8 cellular contexts compared by ENCODE assay signal in the genomic region with DNA sequence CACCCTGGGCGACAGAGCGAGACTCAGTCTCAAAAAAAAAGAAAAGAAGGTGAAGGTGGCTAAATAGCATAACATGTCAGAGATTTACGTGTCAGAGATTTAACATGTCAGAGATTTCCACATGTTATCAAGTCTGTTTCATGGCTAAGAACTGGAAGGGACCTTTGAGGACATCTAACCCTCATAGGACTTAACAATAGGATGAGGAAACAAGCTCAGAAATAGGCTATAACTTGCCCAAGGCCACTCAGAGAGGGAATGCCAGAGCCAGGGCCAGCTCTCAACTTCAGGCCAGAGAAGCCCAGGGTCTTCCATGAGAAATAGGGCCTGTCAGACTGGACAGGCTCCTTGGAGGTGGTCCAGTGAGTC. TPM values are rescaled to one million over a fixed set of nuclear protein-coding genes. Genes with fewer than 3 reads are reported as not detected.
DNase-seq lines count a peak whose midpoint lies in the region; ATAC-seq and TF ChIP-seq lines count a peak whose summit lies in the region.

No MANE protein-coding gene starts in this region.

- POLR2A ChIA-PET in AG04449 (lab: Yijun Ruan, JAX): interaction anchor here (1.0 to 1.5 kb wide), 3 partner anchors 8 to 89 kb away, joined by 3 to 15 read pairs (median 3); no protein-coding TSS in a partner anchor
- POLR2A ChIA-PET in HEK293 (lab: Yijun Ruan, JAX): interaction anchor here (0.5 to 1.9 kb wide), 7 partner anchors 8 to 120 kb away, joined by 3 to 21 read pairs (median 4); a partner anchor contains a TSS

- TF ChIP-seq CTCF in AG04449 (IDR thresholded peaks at IDR 0.05; ENCODE audit: insufficient read depth, low read length, missing control alignments) (no peak), HEK293 (tag by site-specific recombination; IDR thresholded peaks at IDR 0.05) (no peak), kidney epithelial cell (IDR thresholded peaks at IDR 0.05; ENCODE audit: insufficient read depth, low read length, poor library complexity, severe bottlenecking) (no peak)

- peak; percentile 1 for ATAC-seq in activated naive CD8-positive, alpha-beta T cell treated with anti-CD3 and anti-CD28 coated beads, Interleukin-2, amount 50 U/mL, for 24 hours

- in situ Hi-C loops in KBM-7 (cut with MboI; ENCODE audit: low pct_unique_long_range_greater_than_20kb, low sequenced_read_pairs): no loop called here

- DNase-seq in AG04449 (ENCODE audit: low read depth, low spot score) (no peak), kidney epithelial cell (ENCODE audit: low read depth) (no peak), superior temporal gyrus (ENCODE audit: extremely low spot score) (peak; percentile 20), NCI-H1436 (lab: John Stamatoyannopoulos, UW) (no peak), NCI-H2171 treated with DMSO at 0.1 percent for 48 hours (lab: John Stamatoyannopoulos, UW) (no peak), KBM-7 (no peak)
- DNase-seq in activated naive CD8-positive, alpha-beta T cell treated with anti-CD3 and anti-CD28 coated beads, Interleukin-2, amount 50 U/mL, for 24 hours: no peak

- H3K27ac Mint-ChIP-seq in activated naive CD8-positive, alpha-beta T cell treated with anti-CD3 and anti-CD28 coated beads, Interleukin-2, amount 50 U/mL, for 24 hours: peak overlapping the region; percentile 84

- no peaks in the 10 kb centered on the region for H3K36me3 ChIP-seq in HEK293 (ENCODE audit: control insufficient read depth in 2 of 2, insufficient read depth in 1 of 2, low read length in 2 of 2)
- no peaks in the 10 kb centered on the region for H3K36me3 ChIP-seq in kidney epithelial cell (ENCODE audit: control insufficient read depth, insufficient read depth, low read length)

- H3K9me3 ChIP-seq in HEK293 (ENCODE audit: control insufficient read depth, insufficient read depth, low read depth, low read length): no peaks in the 10 kb centered on the region

- CTCF ChIA-PET in AG04449 (lab: Yijun Ruan, JAX): interaction anchor here (0.6 to 3.0 kb wide), 40 partner anchors 8 to 384 kb away, joined by 3 to 44 read pairs (median 4); a partner anchor contains a TSS
- CTCF ChIA-PET in HEK293 (lab: Yijun Ruan, JAX): interaction anchor here (0.5 to 3.3 kb wide), 29 partner anchors 9 to 643 kb away, joined by 3 to 30 read pairs (median 4); no protein-coding TSS in a partner anchor

- H3K36me3 Mint-ChIP-seq in activated naive CD8-positive, alpha-beta T cell treated with anti-CD3 and anti-CD28 coated beads, Interleukin-2, amount 50 U/mL, for 24 hours (ENCODE audit: low read depth): no peaks in the 10 kb centered on the region

- H3K4me3 Mint-ChIP-seq in activated naive CD8-positive, alpha-beta T cell treated with anti-CD3 and anti-CD28 coated beads, Interleukin-2, amount 50 U/mL, for 24 hours: peak overlapping the region; percentile 83

- no peaks in the 10 kb centered on the region for H3K27me3 ChIP-seq in kidney epithelial cell (ENCODE audit: control insufficient read depth, insufficient read depth, low read length)

- H3K4me1 Mint-ChIP-seq in activated naive CD8-positive, alpha-beta T cell treated with anti-CD3 and anti-CD28 coated beads, Interleukin-2, amount 50 U/mL, for 24 hours: peaks cover 13% of the 10 kb centered on the region

- H3K4me3 ChIP-seq in AG04449 (ENCODE audit: low read depth, low read length) (peak overlapping the region; percentile 43), HEK293 (ENCODE audit: low read depth, low read length) (peak overlapping the region; percentile 29), kidney epithelial cell (ENCODE audit: low read depth, low read length) (peak overlapping the region; percentile 45)

- peak overlapping the region; percentile 32; the same call in 1 of the 2 replicates for H3K27ac ChIP-seq in HEK293 (ENCODE audit: extremely low read depth, low read depth, low read length)

- no peaks in the 10 kb centered on the region for H3K27me3 Mint-ChIP-seq in activated naive CD8-positive, alpha-beta T cell treated with anti-CD3 and anti-CD28 coated beads, Interleukin-2, amount 50 U/mL, for 24 hours

- no peaks in the 10 kb centered on the region for H3K9me3 Mint-ChIP-seq in activated naive CD8-positive, alpha-beta T cell treated with anti-CD3 and anti-CD28 coated beads, Interleukin-2, amount 50 U/mL, for 24 hours

- 0 out of 2 replicates have a peak, but pooled peaks cover 2% of the 10 kb centered on the region for H3K4me1 ChIP-seq in HEK293 (ENCODE audit: control insufficient read depth, insufficient read depth, low read length)

TF ChIP-seq in HEK293, 187 proteins besides CTCF, POLR2A, EP300 and RAD21:
- TF ChIP-seq ZNF600 (tag by site-specific recombination; IDR thresholded peaks at IDR 0.05) (no peak), ZNF23 (tag by site-specific recombination; IDR thresholded peaks at IDR 0.05; ENCODE audit: borderline replicate concordance) (no peak)
- TF ChIP-seq, protein P1, sequence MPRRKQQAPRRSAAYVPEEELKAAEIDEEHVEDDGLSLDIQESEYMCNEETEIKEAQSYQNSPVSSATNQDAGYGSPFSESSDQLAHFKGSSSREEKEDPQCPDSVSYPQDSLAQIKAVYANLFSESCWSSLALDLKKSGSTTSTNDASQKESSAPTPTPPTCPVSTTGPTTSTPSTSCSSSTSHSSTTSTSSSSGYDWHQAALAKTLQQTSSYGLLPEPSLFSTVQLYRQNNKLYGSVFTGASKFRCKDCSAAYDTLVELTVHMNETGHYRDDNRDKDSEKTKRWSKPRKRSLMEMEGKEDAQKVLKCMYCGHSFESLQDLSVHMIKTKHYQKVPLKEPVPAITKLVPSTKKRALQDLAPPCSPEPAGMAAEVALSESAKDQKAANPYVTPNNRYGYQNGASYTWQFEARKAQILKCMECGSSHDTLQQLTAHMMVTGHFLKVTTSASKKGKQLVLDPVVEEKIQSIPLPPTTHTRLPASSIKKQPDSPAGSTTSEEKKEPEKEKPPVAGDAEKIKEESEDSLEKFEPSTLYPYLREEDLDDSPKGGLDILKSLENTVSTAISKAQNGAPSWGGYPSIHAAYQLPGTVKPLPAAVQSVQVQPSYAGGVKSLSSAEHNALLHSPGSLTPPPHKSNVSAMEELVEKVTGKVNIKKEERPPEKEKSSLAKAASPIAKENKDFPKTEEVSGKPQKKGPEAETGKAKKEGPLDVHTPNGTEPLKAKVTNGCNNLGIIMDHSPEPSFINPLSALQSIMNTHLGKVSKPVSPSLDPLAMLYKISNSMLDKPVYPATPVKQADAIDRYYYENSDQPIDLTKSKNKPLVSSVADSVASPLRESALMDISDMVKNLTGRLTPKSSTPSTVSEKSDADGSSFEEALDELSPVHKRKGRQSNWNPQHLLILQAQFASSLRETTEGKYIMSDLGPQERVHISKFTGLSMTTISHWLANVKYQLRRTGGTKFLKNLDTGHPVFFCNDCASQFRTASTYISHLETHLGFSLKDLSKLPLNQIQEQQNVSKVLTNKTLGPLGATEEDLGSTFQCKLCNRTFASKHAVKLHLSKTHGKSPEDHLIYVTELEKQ (tag by site-specific recombination; IDR thresholded peaks at IDR 0.05; ENCODE audit: borderline replicate concordance): no peak

RNA-seq across cellular contexts. Expression of a gene that starts 26.8 kb away (rescaled TPM):
- total RNA-seq in kidney epithelial cell: 22.8 and 23.9 TPM in 2 replicates

RNA-seq across cellular contexts. Expression of a gene that starts 51.7 kb away (rescaled TPM):
- total RNA-seq in kidney epithelial cell: 101 and 130 TPM in 2 replicates

RNA-seq across cellular contexts. Expression of a gene that starts 51.9 kb away (rescaled TPM):
- total RNA-seq in kidney epithelial cell: 1.6 and 5.7 TPM in 2 replicates
